In the genomic region with DNA sequence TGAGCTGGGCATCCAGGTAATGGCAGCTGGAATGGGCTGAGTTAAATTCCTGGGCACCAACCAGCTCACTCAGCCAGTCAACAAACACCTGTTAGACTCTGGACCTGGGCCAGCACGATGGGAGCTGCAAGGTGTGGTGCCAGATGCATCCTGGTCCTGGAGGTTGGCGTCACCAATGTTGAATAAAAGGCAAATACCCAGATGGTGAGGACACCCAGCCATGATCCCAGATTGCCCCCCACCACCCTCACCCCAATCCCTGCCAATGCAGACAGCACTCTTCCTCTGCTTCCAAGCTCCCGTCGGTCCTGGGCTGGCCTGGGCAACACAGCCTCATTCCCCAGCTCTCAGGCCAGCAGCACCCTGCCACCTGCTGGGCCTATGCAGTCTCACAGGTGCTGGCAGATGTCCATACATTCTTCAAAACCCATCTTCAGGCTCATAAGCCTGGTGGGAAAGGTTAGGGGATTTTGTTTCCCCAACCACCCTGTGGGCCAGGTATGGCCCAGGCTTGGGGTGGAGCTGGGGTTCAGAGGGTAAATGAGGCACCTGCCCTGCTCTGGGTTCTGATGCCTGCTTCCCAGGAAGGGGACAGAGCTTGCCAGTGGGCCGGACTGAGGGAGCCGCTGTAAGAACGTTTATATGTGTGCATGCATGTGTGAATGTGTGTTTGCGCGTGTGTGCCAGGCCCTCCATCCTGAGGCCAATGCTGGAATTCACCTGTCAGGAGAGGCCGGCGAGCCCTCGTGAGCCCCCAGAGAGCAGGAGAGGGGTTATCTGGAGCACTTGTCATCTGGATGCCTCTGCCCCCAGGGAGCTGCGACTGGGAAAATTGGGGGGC, we compare ENCODE assay signal across 1 cellular context.
TF ChIP-seq lines count a peak whose summit lies in the region.

No MANE protein-coding gene starts in this region.

TF ChIP-seq in SK-N-SH, 30 proteins besides CTCF, POLR2A, EP300 and RAD21 (continued from another document):
- TF ChIP-seq, protein P1, sequence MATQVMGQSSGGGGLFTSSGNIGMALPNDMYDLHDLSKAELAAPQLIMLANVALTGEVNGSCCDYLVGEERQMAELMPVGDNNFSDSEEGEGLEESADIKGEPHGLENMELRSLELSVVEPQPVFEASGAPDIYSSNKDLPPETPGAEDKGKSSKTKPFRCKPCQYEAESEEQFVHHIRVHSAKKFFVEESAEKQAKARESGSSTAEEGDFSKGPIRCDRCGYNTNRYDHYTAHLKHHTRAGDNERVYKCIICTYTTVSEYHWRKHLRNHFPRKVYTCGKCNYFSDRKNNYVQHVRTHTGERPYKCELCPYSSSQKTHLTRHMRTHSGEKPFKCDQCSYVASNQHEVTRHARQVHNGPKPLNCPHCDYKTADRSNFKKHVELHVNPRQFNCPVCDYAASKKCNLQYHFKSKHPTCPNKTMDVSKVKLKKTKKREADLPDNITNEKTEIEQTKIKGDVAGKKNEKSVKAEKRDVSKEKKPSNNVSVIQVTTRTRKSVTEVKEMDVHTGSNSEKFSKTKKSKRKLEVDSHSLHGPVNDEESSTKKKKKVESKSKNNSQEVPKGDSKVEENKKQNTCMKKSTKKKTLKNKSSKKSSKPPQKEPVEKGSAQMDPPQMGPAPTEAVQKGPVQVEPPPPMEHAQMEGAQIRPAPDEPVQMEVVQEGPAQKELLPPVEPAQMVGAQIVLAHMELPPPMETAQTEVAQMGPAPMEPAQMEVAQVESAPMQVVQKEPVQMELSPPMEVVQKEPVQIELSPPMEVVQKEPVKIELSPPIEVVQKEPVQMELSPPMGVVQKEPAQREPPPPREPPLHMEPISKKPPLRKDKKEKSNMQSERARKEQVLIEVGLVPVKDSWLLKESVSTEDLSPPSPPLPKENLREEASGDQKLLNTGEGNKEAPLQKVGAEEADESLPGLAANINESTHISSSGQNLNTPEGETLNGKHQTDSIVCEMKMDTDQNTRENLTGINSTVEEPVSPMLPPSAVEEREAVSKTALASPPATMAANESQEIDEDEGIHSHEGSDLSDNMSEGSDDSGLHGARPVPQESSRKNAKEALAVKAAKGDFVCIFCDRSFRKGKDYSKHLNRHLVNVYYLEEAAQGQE (IDR thresholded peaks at IDR 0.05; ENCODE audit: low read depth, low read length): no peak
TF ChIP-seq in SK-N-SH: peak in this region for 2.
